ENCODE assay signal across 2 cellular contexts in the genomic region with DNA sequence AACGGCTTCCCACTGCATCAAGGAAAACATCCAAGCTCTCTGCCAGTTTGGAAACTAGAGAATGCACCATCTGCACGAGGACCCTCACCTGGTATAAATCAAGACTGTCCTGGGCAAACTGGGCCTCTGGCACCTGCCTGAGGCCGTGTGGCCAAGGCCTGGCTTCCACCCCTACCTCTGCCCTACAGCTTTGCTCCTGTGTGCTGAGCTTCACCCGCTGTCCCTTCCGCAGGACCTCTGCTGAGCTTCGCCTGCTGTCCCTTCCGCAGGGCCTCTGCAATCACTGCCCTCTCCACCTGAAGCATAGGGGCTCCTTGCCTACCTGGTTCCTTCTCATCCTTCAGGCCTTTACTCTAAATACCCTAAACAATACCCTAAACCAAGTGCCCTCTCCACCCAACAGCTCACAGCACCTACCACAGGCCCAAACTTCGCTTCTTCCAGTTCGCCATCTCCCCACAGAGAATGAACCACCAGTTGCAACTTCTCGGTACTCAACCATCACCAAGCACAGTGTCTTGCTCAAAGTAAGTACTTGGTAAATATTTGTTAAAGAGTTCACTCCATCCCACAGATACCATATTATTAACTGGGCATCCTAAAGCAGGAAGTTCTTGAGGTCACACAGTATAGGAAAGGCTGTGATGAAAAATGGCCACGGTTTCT.
A peak's percentile ranks its signal among the peaks of the same experiment; 100 is the strongest.
TF ChIP-seq lines count a peak whose summit lies in the region.

No MANE protein-coding gene starts in this region.

TF ChIP-seq in GM23338, 12 proteins besides CTCF, POLR2A, EP300 and RAD21:
- TF ChIP-seq, protein P1, sequence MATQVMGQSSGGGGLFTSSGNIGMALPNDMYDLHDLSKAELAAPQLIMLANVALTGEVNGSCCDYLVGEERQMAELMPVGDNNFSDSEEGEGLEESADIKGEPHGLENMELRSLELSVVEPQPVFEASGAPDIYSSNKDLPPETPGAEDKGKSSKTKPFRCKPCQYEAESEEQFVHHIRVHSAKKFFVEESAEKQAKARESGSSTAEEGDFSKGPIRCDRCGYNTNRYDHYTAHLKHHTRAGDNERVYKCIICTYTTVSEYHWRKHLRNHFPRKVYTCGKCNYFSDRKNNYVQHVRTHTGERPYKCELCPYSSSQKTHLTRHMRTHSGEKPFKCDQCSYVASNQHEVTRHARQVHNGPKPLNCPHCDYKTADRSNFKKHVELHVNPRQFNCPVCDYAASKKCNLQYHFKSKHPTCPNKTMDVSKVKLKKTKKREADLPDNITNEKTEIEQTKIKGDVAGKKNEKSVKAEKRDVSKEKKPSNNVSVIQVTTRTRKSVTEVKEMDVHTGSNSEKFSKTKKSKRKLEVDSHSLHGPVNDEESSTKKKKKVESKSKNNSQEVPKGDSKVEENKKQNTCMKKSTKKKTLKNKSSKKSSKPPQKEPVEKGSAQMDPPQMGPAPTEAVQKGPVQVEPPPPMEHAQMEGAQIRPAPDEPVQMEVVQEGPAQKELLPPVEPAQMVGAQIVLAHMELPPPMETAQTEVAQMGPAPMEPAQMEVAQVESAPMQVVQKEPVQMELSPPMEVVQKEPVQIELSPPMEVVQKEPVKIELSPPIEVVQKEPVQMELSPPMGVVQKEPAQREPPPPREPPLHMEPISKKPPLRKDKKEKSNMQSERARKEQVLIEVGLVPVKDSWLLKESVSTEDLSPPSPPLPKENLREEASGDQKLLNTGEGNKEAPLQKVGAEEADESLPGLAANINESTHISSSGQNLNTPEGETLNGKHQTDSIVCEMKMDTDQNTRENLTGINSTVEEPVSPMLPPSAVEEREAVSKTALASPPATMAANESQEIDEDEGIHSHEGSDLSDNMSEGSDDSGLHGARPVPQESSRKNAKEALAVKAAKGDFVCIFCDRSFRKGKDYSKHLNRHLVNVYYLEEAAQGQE (IDR thresholded peaks at IDR 0.05; ENCODE audit: unreplicated experiment) = no peak

TF ChIP-seq in K562, 482 proteins besides CTCF, POLR2A, EP300 and RAD21:
- 0 out of 2 replicates have a peak, but pooled peaks have one; percentile 10 for TF ChIP-seq STAG1 (CRISPR knock-in tag; IDR thresholded peaks at IDR 0.05; ENCODE audit: borderline replicate concordance)
- TF ChIP-seq POLR2G (IDR thresholded peaks at IDR 0.05; ENCODE audit: low read depth, low read length) = peak; percentile 43
- TF ChIP-seq JUND (IDR thresholded peaks at IDR 0.05; ENCODE audit: borderline replicate concordance, low read depth, low read length) = no peak
- no peak for TF ChIP-seq JUND (tag; IDR thresholded peaks at IDR 0.05; ENCODE audit: borderline replicate concordance, low read depth, low read length)
- TF ChIP-seq NR2C1 (IDR thresholded peaks at IDR 0.05) = no peak
- no peak for TF ChIP-seq NR2C1 (tag; IDR thresholded peaks at IDR 0.05)
